15 cellular contexts compared by ENCODE assay signal in genomic region chr16:25114121-25114520, GRCh38.
"Had no signal": no experiment of that assay in that cellular context is flagged by ENCODE, and none has a peak within 500 bp of the region (broad histone marks: within the 10 kb centered on the region; RNA-seq: fewer than 3 reads in every experiment).

No MANE protein-coding gene starts in this region.

- H3K27ac ChIP-seq: adrenal gland, esophagus squamous epithelium, right atrium auricular region, tibial artery, uterus, WERI-Rb-1 had no signal

- H3K4me3 Mint-ChIP-seq: activated naive CD4-positive, alpha-beta T cell treated with anti-CD3 and anti-CD28 coated beads, Interleukin-2, amount 10 ng/mL, durations not matched to agents 7 days and 5 days; dendritic cell treated with granulocyte-macrophage colony-stimulating factor and Interleukin-4, amounts not matched to agents 40 ng/mL and 50 ng/mL, for 4 days; memory B cell had no signal

- H3K27me3 Mint-ChIP-seq: activated naive CD4-positive, alpha-beta T cell treated with anti-CD3 and anti-CD28 coated beads, Interleukin-2, amount 10 ng/mL, durations not matched to agents 7 days and 5 days; dendritic cell treated with granulocyte-macrophage colony-stimulating factor and Interleukin-4, amounts not matched to agents 40 ng/mL and 50 ng/mL, for 4 days; memory B cell had no signal

- H3K27ac Mint-ChIP-seq: activated naive CD4-positive, alpha-beta T cell treated with anti-CD3 and anti-CD28 coated beads, Interleukin-2, amount 10 ng/mL, durations not matched to agents 7 days and 5 days; dendritic cell treated with granulocyte-macrophage colony-stimulating factor and Interleukin-4, amounts not matched to agents 40 ng/mL and 50 ng/mL, for 4 days; memory B cell had no signal

- H3K9me3 ChIP-seq: adrenal gland, esophagus squamous epithelium, right atrium auricular region, tibial artery, uterus had no signal

- H3K27me3 ChIP-seq: adrenal gland, esophagus squamous epithelium, right atrium auricular region, tibial artery, uterus had no signal

- H3K9me3 Mint-ChIP-seq: activated naive CD4-positive, alpha-beta T cell treated with anti-CD3 and anti-CD28 coated beads, Interleukin-2, amount 10 ng/mL, durations not matched to agents 7 days and 5 days; dendritic cell treated with granulocyte-macrophage colony-stimulating factor and Interleukin-4, amounts not matched to agents 40 ng/mL and 50 ng/mL, for 4 days; memory B cell had no signal

- H3K36me3 ChIP-seq: adrenal gland, right atrium auricular region, uterus had no signal

- DNase-seq: activated CD4-positive, alpha-beta T cell treated with anti-CD3 and anti-CD28 coated beads for 1 hour; activated CD4-positive, alpha-beta T cell treated with anti-CD3 and anti-CD28 coated beads, Interleukin-2, amount 50 U/mL, for 4 hours; activated naive CD4-positive, alpha-beta T cell treated with anti-CD3 and anti-CD28 coated beads, Interleukin-2, amount 10 ng/mL, durations not matched to agents 7 days and 5 days; adrenal gland; effector CD8-positive, alpha-beta T cell; esophagus squamous epithelium; stimulated activated CD4-positive, alpha-beta T cell treated with anti-CD3 and anti-CD28 coated beads, Interleukin-2, amount 100 ng/mL, for 24 hours; stimulated activated naive CD8-positive, alpha-beta T cell treated with anti-CD3 and anti-CD28 coated beads, Interleukin-15, Interleukin-2, amounts not matched to agents 100 U/mL and 50 U/mL, for 24 hours; substantia nigra; tibial artery; uterus; WERI-Rb-1 had no signal

- H3K4me3 ChIP-seq: adrenal gland, esophagus squamous epithelium, right atrium auricular region, tibial artery, uterus had no signal

- ATAC-seq: stimulated activated naive CD8-positive, alpha-beta T cell treated with anti-CD3 and anti-CD28 coated beads, Interleukin-15, Interleukin-2, amounts not matched to agents 100 U/mL and 50 U/mL, for 24 hours had no signal
